8 cellular contexts compared by ENCODE assay signal in the genomic region with DNA sequence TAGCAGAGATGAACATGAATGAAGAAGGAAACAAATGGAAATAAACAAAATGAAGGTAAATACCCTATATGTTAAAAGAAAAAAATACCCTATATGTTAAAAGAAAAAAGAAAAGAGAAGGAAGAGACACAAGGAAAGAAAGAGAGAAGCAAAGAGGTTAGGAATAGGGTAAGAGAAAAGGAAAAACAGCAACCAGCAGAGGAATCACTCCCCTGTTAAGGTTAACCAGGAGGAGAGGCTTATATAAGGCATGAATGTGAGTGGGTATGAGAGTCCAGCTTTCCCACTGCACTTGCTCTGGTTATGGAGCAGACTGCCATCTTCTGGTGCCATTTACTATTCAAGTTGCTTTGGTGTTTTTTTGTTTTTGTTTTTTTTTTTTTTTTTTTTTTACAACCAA. TPM values are rescaled to one million over a fixed set of nuclear protein-coding genes. Genes with fewer than 3 reads are reported as not detected.
DNase-seq lines count a peak whose midpoint lies in the region; ATAC-seq and TF ChIP-seq lines count a peak whose summit lies in the region.

No MANE protein-coding gene starts in this region.

- peaks cover 0 to 23% of the 10 kb centered on the region in 2 donors for H3K4me1 ChIP-seq in naive thymus-derived CD4-positive, alpha-beta T cell (ENCODE audit: control insufficient read depth in 2 of 2, insufficient read depth in 2 of 2, low read length in 2 of 2)

- peaks cover 0 to 4% (median 0%) of the 10 kb centered on the region in 5 donors for H3K27me3 Mint-ChIP-seq in naive thymus-derived CD4-positive, alpha-beta T cell

- peaks cover 0 to 6% (median 0%) of the 10 kb centered on the region in 11 donors for H3K9me3 Mint-ChIP-seq in naive thymus-derived CD4-positive, alpha-beta T cell

- no peak for TF ChIP-seq CTCF in cardiac fibroblast (IDR thresholded peaks at IDR 0.05; ENCODE audit: low read depth, low read length)

- POLR2A ChIA-PET in naive thymus-derived CD4-positive, alpha-beta T cell (lab: Charles Lee): interaction anchor here (1.0 to 7.2 kb wide), 2 partner anchors 10 to 24 kb away, joined by 4 to 135 read pairs; partner anchors contain the start of gene HOMEZ

- peak; percentile 43 for DNase-seq in NCI-H748 (lab: John Stamatoyannopoulos, UW; ENCODE audit: unreplicated experiment)
- no peak for DNase-seq in NCI-H748 treated with DMSO at 0.1 percent for 48 hours (lab: John Stamatoyannopoulos, UW)
- DNase-seq in NCI-H2196 (lab: John Stamatoyannopoulos, UW; ENCODE audit: unreplicated experiment): peak; percentile 13
- DNase-seq in cardiac fibroblast (ENCODE audit: low read depth in 2 of 2): peak; percentile 71 to 81
- DNase-seq in naive thymus-derived CD4-positive, alpha-beta T cell: peak in 5 of 9 donors; percentile 11 to 51 (median 27)

- peaks cover 0 to 13% (median 0%) of the 10 kb centered on the region in 5 donors for H3K36me3 Mint-ChIP-seq in naive thymus-derived CD4-positive, alpha-beta T cell

- ATAC-seq in naive thymus-derived CD4-positive, alpha-beta T cell: no peak
- ATAC-seq in GM18867 (IDR thresholded peaks at IDR 0.05; ENCODE audit: unreplicated experiment) (no peak), GM21737 (IDR thresholded peaks at IDR 0.05; ENCODE audit: unreplicated experiment) (no peak), HG03139 (IDR thresholded peaks at IDR 0.05; ENCODE audit: unreplicated experiment) (no peak)

- no peaks in the 10 kb centered on the region for H3K9me3 ChIP-seq in naive thymus-derived CD4-positive, alpha-beta T cell (ENCODE audit: control insufficient read depth in 2 of 3, low read length in 3 of 3)

- CTCF ChIA-PET in naive thymus-derived CD4-positive, alpha-beta T cell (lab: Charles Lee): no interaction called here

- H3K27ac Mint-ChIP-seq in naive thymus-derived CD4-positive, alpha-beta T cell: peak overlapping the region in 8 of 9 donors; percentile 59 to 99 (median 94)

- H3K27me3 ChIP-seq in naive thymus-derived CD4-positive, alpha-beta T cell (ENCODE audit: control insufficient read depth in 2 of 2, insufficient read depth in 2 of 2, low read length in 2 of 2): no peaks in the 10 kb centered on the region

- H3K4me3 ChIP-seq in cardiac fibroblast (replicated peaks in 1 of 2; ENCODE audit: low read depth in 2 of 2, low read length in 2 of 2): no peak overlapping the region
- H3K4me3 ChIP-seq in naive thymus-derived CD4-positive, alpha-beta T cell (ENCODE audit: low read length): no peak overlapping the region

- H3K4me3 Mint-ChIP-seq in naive thymus-derived CD4-positive, alpha-beta T cell: peak overlapping the region in 9 of 10 donors; percentile 9 to 100 (median 44)

- peaks cover 0 to 17% (median 0%) of the 10 kb centered on the region in 3 experiments for H3K36me3 ChIP-seq in naive thymus-derived CD4-positive, alpha-beta T cell (ENCODE audit: control insufficient read depth in 2 of 3, insufficient read depth in 3 of 3, low read length in 3 of 3)

- intact Hi-C loops in naive thymus-derived CD4-positive, alpha-beta T cell (cut with micrococcal nuclease): no loop called here

- peaks cover 17 to 42% (median 34%) of the 10 kb centered on the region in 7 donors for H3K4me1 Mint-ChIP-seq in naive thymus-derived CD4-positive, alpha-beta T cell

- H3K27ac ChIP-seq in naive thymus-derived CD4-positive, alpha-beta T cell (ENCODE audit: low read depth, low read length): peak overlapping the region; percentile 95

RNA-seq across cellular contexts. Expression of gene PPP1R3E, which starts 3.1 kb away (rescaled TPM):
- total RNA-seq in naive thymus-derived CD4-positive, alpha-beta T cell: 100 to 1,000 TPM in 2 of 5 experiments, 10 to 100 TPM in 3; 35.7 to 138 (median 67.0) TPM
- polyA plus RNA-seq in naive thymus-derived CD4-positive, alpha-beta T cell: 1 to 10 TPM; 1.6 to 2.9 TPM

RNA-seq across cellular contexts. Expression of gene BCL2L2, which starts 7.1 kb away (rescaled TPM):
- total RNA-seq in naive thymus-derived CD4-positive, alpha-beta T cell: 1 to 10 TPM; 2.8 to 8.0 (median 5.6) TPM
- polyA plus RNA-seq in naive thymus-derived CD4-positive, alpha-beta T cell: not detected

RNA-seq across cellular contexts. Expression of gene HOMEZ, which starts 13.6 kb away (rescaled TPM):
- total RNA-seq in naive thymus-derived CD4-positive, alpha-beta T cell: 10 to 100 TPM in 3 of 5 experiments, 1 to 10 TPM in 2; 5.2 to 20.4 (median 15.5) TPM
- 1 to 10 TPM; 6.9 to 8.6 TPM for polyA plus RNA-seq in naive thymus-derived CD4-positive, alpha-beta T cell

RNA-seq across cellular contexts. Expression of gene PABPN1, which starts 21.7 kb away (rescaled TPM):
- 100 to 1,000 TPM; 176 to 213 (median 196) TPM for total RNA-seq in naive thymus-derived CD4-positive, alpha-beta T cell
- polyA plus RNA-seq in naive thymus-derived CD4-positive, alpha-beta T cell: 10 to 100 TPM; 57.5 to 94.5 TPM

RNA-seq across cellular contexts. Expression of gene SLC22A17, which starts 53.1 kb away (rescaled TPM):
- 10 to 100 TPM in 3 of 5 experiments, 1 to 10 TPM in 2; 1.9 to 30.0 (median 22.6) TPM for total RNA-seq in naive thymus-derived CD4-positive, alpha-beta T cell
- polyA plus RNA-seq in naive thymus-derived CD4-positive, alpha-beta T cell: 10 to 100 TPM in 1 of 2 donors, 1 to 10 TPM in 1; 9.7 to 10.8 TPM
